Comparison of ENCODE assay signal across 11 cellular contexts in the genomic region with DNA sequence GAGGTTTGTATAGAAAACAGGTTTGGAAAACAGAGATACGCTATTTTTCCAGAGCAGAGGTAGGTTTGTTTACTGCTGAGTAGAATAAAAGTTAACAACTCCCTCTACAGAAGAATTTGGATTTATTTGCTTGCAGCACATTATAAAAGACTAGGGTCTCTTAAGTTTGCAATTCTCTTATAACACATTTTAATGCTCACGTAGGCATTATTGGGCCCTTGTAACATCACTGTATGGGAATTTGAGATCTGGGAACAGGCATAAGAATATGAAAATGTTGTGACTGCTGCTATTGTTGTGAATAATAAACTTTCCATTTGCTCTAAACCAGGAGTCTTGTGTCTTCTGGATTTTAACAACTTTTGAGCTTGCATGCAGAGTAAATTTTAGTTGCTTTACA.
"Had no signal": no experiment of that assay in that cellular context is flagged by ENCODE, and none has a peak within 500 bp of the region (broad histone marks: within the 10 kb centered on the region; RNA-seq: fewer than 3 reads in every experiment).

No MANE protein-coding gene starts in this region.

- H3K9ac ChIP-seq: GM23248 had no signal

- H3K4me1 ChIP-seq: HAP-1 had no signal

- FAIRE-seq: H1, H54 had no signal

- ATAC-seq: GM23338, HCT116 had no signal

- H3K27ac ChIP-seq: GM23248 had no signal

- H3K36me3 ChIP-seq: HAP-1 had no signal

- H3K9me3 ChIP-seq: HAP-1 had no signal

- H2AFZ ChIP-seq: GM23248, GM23338 had no signal

- H3K4me2 ChIP-seq: GM23338 had no signal

- DNase-seq: GM23248, GOT3, H7, H9, HCEC 1CT, HFFc6 had no signal

- H3K4me3 ChIP-seq: GM23248, GM23338, HAP-1 had no signal
